ENCODE assay signal across 9 cellular contexts in the genomic region with DNA sequence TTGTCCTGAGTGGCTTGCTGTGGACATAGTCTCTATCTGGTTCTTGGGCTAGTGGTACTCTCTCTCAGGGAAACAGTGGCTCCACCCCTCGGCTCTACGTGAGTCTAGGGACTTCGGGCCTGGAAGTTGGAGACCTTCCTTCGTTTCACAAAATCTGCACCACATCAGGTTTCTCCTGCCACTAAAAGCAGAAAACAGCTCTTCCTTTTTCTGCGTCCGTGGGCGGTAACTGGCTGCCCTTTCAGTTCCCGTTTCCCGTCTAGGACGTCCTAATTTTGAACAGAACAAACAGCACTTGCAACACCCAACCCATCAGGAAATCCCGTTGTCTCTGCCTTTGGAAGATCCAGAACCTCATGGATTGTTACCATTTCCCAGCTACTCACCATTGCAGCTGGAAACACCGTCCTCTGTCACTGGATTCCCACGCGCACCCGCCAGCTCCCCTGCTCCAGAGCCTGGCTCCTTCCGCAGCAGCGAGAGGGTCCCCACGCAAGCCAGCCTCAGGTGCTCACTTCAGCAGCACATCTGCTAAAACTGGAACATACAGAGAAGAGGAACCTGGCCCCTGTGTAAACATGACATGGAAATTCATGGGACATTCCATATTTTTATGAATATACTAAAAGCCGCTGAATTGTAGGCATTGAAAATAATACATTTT.
A peak's percentile ranks its signal among the peaks of the same experiment; 100 is the strongest.
DNase-seq lines count a peak whose midpoint lies in the region; ATAC-seq and TF ChIP-seq lines count a peak whose summit lies in the region.
"Had no signal": no experiment of that assay in that cellular context is flagged by ENCODE, and none has a peak within 500 bp of the region (broad histone marks: within the 10 kb centered on the region; RNA-seq: fewer than 3 reads in every experiment).

No MANE protein-coding gene starts in this region.

- no peak overlapping the region for H3K4me3 ChIP-seq in cardiac fibroblast (replicated peaks in 1 of 2; ENCODE audit: low read depth in 2 of 2, low read length in 2 of 2)

- no peak overlapping the region for H3K27ac Mint-ChIP-seq in HFFc6

- DNase-seq in cardiac fibroblast (ENCODE audit: low read depth in 2 of 2) (peak; percentile 42 to 56), putamen (ENCODE audit: low spot score) (peak; percentile 15), HFFc6 (no peak), foreskin melanocyte (no peak), NCI-H1694 (lab: John Stamatoyannopoulos, UW) (no peak), NCI-H510A treated with DMSO at 0.1 percent for 48 hours (lab: John Stamatoyannopoulos, UW) (no peak)

- no peak for TF ChIP-seq CTCF in cardiac fibroblast (IDR thresholded peaks at IDR 0.05; ENCODE audit: low read depth, low read length)
- TF ChIP-seq CTCF in HFFc6 (IDR thresholded peaks at IDR 0.05), result no peak

- peak; percentile 84 for ATAC-seq in GM18909 (IDR thresholded peaks at IDR 0.05; ENCODE audit: poor library complexity, unreplicated experiment)
- peak; percentile 73 for ATAC-seq in HG03064 (IDR thresholded peaks at IDR 0.05; ENCODE audit: low read depth, unreplicated experiment)
- ATAC-seq: HCT116 had no signal

- H3K4me1 Mint-ChIP-seq in HFFc6 (ENCODE audit: low read depth), result peaks cover 58% of the 10 kb centered on the region

- H3K36me3 Mint-ChIP-seq in HFFc6 (ENCODE audit: low read depth), result peaks cover 9% of the 10 kb centered on the region

- H3K27me3 Mint-ChIP-seq in HFFc6 (ENCODE audit: insufficient read depth), result peaks cover 2% of the 10 kb centered on the region; the same call in 1 of the 2 replicates

- H3K9me3 Mint-ChIP-seq in HFFc6, result peaks cover 8% of the 10 kb centered on the region; the same call in 1 of the 2 replicates

- no peak overlapping the region for H3K4me3 Mint-ChIP-seq in HFFc6

Comparison
In these comparisons a context has a peak if more than half of its experiments do, and no peak if none do; other contexts are left out.
1. DNase-seq: peak in cardiac fibroblast (2 of 2) and putamen (single experiment); none in HFFc6 (single experiment), foreskin melanocyte (single experiment), NCI-H1694 (single experiment) and NCI-H510A treated with DMSO at 0.1 percent for 48 hours (single experiment).